16 cellular contexts compared by ENCODE assay signal in the genomic region with DNA sequence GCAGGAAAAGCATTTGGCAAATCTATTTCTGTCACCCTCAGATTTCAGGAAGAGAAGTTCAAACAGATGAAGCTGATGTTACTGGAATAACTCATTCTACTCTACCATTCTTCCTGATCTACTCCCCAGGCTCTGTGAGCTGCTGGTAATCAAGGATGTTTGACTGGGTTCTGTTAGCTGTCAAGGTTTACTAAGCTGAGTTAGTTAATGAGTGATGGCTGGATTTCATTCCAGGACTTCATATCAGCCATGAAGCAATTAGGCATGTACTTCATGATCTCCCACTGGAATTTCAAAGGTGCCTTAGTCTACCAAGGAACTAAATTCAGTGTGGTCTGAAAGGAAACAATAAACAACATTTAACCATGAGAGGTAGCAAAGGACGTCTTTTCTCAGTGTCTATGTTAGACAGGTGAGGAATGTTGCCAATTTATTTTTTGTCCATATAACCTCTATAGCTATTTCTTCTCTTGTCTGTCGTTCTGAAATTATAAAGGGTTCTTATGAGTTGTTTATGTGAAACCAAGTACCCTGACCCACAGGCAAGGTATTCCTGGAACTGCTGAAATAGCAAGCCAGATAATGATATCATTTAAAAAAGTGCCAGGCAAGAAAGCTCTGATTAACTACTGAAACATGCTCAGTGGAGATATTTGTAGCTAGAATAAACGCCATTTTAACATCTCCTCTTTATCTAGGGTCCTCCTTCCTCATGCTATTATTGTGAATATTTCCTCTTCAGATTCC.
DNase-seq lines count a peak whose midpoint lies in the region; ATAC-seq, FAIRE-seq and TF ChIP-seq lines count a peak whose summit lies in the region.
"Had no signal": no experiment of that assay in that cellular context is flagged by ENCODE, and none has a peak within 500 bp of the region (broad histone marks: within the 10 kb centered on the region; RNA-seq: fewer than 3 reads in every experiment).

No MANE protein-coding gene starts in this region.

- H3K4me1 ChIP-seq in pancreas (peaks cover 16 to 45% (median 17%) of the 10 kb centered on the region in 3 donors), small intestine (ENCODE audit: control insufficient read depth in 2 of 2, insufficient read depth in 1 of 2, low read depth in 1 of 2, low read length in 1 of 2) (no peaks in the 10 kb centered on the region), upper lobe of left lung (peaks cover 33 to 45% (median 36%) of the 10 kb centered on the region in 4 donors)

- H3K4me3 ChIP-seq in pancreas, result no peak overlapping the region
- H3K4me3 ChIP-seq in small intestine (ENCODE audit: low read depth in 1 of 2, low read length in 2 of 2), result no peak overlapping the region
- H3K4me3 ChIP-seq in upper lobe of left lung, result no peak overlapping the region
- H3K4me3 ChIP-seq: tibial artery had no signal

- ATAC-seq in pancreas (peak; percentile 58 to 86 (median 84)), upper lobe of left lung (ENCODE audit: low FRiP score in 2 of 2) (no peak)
- ATAC-seq: PC-3 had no signal

- no peak for FAIRE-seq in pancreas (lab: Jason Lieb, UNC)
- no peak for FAIRE-seq in small intestine (lab: Jason Lieb, UNC)
- FAIRE-seq: A204.1, D721Med had no signal

- DNase-seq in NCI-H82 (lab: John Stamatoyannopoulos, UW) (peak; percentile 30), NCI-H82 treated with DMSO at 0.1 percent for 48 hours (lab: John Stamatoyannopoulos, UW; ENCODE audit: unreplicated experiment) (no peak), NCI-H226 (peak; percentile 51), glomerular visceral epithelial cell (ENCODE audit: extremely low spot score) (peak; percentile 60), pancreas (peak in 1 of 6 donors; percentile 15), small intestine (no peak), upper lobe of left lung (no peak)
- no peak for DNase-seq in activated CD4-positive, CD25-positive, alpha-beta regulatory T cell (lab: John Stamatoyannopoulos, UW)
- DNase-seq: amniotic stem cell, NCI-H1105 treated with DMSO at 0.1 percent for 48 hours, NCI-H446 treated with DMSO at 0.1 percent for 48 hours, PC-3, T-helper 9 cell, tibial artery had no signal

- H3K27me3 ChIP-seq in pancreas (no peaks in the 10 kb centered on the region), small intestine (ENCODE audit: control insufficient read depth in 2 of 2, insufficient read depth in 2 of 2, low read length in 2 of 2) (no peaks in the 10 kb centered on the region), upper lobe of left lung (no peaks in the 10 kb centered on the region)
- H3K27me3 ChIP-seq: tibial artery had no signal

- H3K36me3 ChIP-seq in pancreas (no peaks in the 10 kb centered on the region), small intestine (ENCODE audit: control insufficient read depth in 2 of 2, insufficient read depth in 2 of 2, low read length in 2 of 2) (no peaks in the 10 kb centered on the region), upper lobe of left lung (no peaks in the 10 kb centered on the region)
- H3K36me3 ChIP-seq: tibial artery had no signal

- no peak for TF ChIP-seq POLR2A in upper lobe of left lung (IDR thresholded peaks at IDR 0.05)

- 15 to 19% methylated on average over 3 of the region's 3 CpGs for WGBS in pancreas, 2 donors
- WGBS in small intestine, 3 donors, result 31 to 49% (median 32%) methylated on average over 3 of the region's 3 CpGs
- 31 to 36% methylated on average over 3 of the region's 3 CpGs for WGBS in upper lobe of left lung, 2 donors

- intact Hi-C loops in pancreas (cut with DNase I), result no loop called here

- TF ChIP-seq CTCF in pancreas (IDR thresholded peaks at IDR 0.05), result no peak
- no peak for TF ChIP-seq CTCF in upper lobe of left lung (IDR thresholded peaks at IDR 0.05)

- no peak for TF ChIP-seq EP300 in upper lobe of left lung (IDR thresholded peaks at IDR 0.05)

- H3K9me3 ChIP-seq in pancreas (no peaks in the 10 kb centered on the region), small intestine (ENCODE audit: control insufficient read depth, low read depth) (no peaks in the 10 kb centered on the region), upper lobe of left lung (no peaks in the 10 kb centered on the region)
- H3K9me3 ChIP-seq: tibial artery had no signal

- H3K27ac ChIP-seq in pancreas (peak overlapping the region in 2 of 4 donors; percentile 56 to 61), small intestine (ENCODE audit: low read depth in 1 of 2, low read length in 1 of 2) (no peak overlapping the region), upper lobe of left lung (peak overlapping the region in 2 of 4 donors; percentile 60 to 68)
- H3K27ac ChIP-seq: tibial artery had no signal

Comparison
In these comparisons a context has a peak if more than half of its experiments do, and no peak if none do; other contexts are left out.
1. DNase-seq: peak in NCI-H82 (single experiment), NCI-H226 (single experiment) and glomerular visceral epithelial cell (single experiment); none in NCI-H82 treated with DMSO at 0.1 percent for 48 hours (single experiment), activated CD4-positive, CD25-positive, alpha-beta regulatory T cell (0 of 4), small intestine (single experiment) and upper lobe of left lung (0 of 2).
2. ATAC-seq: peak in pancreas (4 of 4); none in upper lobe of left lung (0 of 2).